ENCODE assay signal across 9 cellular contexts in genomic region chr5:176538505-176538806, GRCh38. TPM values are rescaled to one million over a fixed set of nuclear protein-coding genes. Genes with fewer than 3 reads are reported as not detected.
A peak's percentile ranks its signal among the peaks of the same experiment; 100 is the strongest.
DNase-seq lines count a peak whose midpoint lies in the region; ATAC-seq and TF ChIP-seq lines count a peak whose summit lies in the region.
"Had no signal": no experiment of that assay in that cellular context is flagged by ENCODE, and none has a peak within 500 bp of the region (broad histone marks: within the 10 kb centered on the region; RNA-seq: fewer than 3 reads in every experiment).

No MANE protein-coding gene starts in this region.

- no peaks in the 10 kb centered on the region for H3K36me3 ChIP-seq in right atrium auricular region
- no peaks in the 10 kb centered on the region for H3K36me3 ChIP-seq in mesendoderm (ENCODE audit: control insufficient read depth, insufficient read depth, low read length)
- H3K36me3 ChIP-seq in vagina = no peaks in the 10 kb centered on the region

- no CpG with 5 or more reads among the region's 6 CpGs for WGBS in mesendoderm (ENCODE audit: extremely low coverage, insufficient coverage, low lambda C conversion rate)

- H2BK15ac ChIP-seq in mesendoderm (replicated peaks; ENCODE audit: low read depth) = no peak overlapping the region

- intact Hi-C loops in Right ventricle myocardium inferior (cut with DNase I) (no loop called here), vagina (cut with DNase I) (no loop called here)

- no peak overlapping the region for H4K5ac ChIP-seq in mesendoderm (ENCODE audit: low read length)

- no peak overlapping the region for H2AK5ac ChIP-seq in mesendoderm (ENCODE audit: low read length)

- peak overlapping the region; percentile 62 for H3K9ac ChIP-seq in mesendoderm (ENCODE audit: low read length)

- no peak overlapping the region for H4K8ac ChIP-seq in mesendoderm (ENCODE audit: low read depth, low read length)

- H3K27me3 ChIP-seq in right atrium auricular region (no peaks in the 10 kb centered on the region), mesendoderm (ENCODE audit: insufficient read depth, low read length, poor library complexity) (no peaks in the 10 kb centered on the region), vagina (no peaks in the 10 kb centered on the region)

- peaks cover 30% of the 10 kb centered on the region for H3K79me2 ChIP-seq in mesendoderm (ENCODE audit: control insufficient read depth, insufficient read depth, low read length)

- H3K27ac ChIP-seq in right atrium auricular region (peak overlapping the region; percentile 98 to 99), angular gyrus (ENCODE audit: low read depth, low read length) (peak overlapping the region; percentile 78), mesendoderm (ENCODE audit: low read depth, low read length) (no peak overlapping the region), vagina (peak overlapping the region; percentile 98)

- H3K56ac ChIP-seq in mesendoderm (ENCODE audit: low read length) = peak overlapping the region; percentile 35

- TF ChIP-seq CTCF in right atrium auricular region (IDR thresholded peaks at IDR 0.05) (no peak), vagina (IDR thresholded peaks at IDR 0.05) (no peak)

- peak overlapping the region; percentile 71 for H3K4me2 ChIP-seq in mesendoderm (ENCODE audit: low read length)

- H2BK5ac ChIP-seq in mesendoderm (ENCODE audit: low read length) = no peak overlapping the region

- no peak for TF ChIP-seq POLR2A in vagina (IDR thresholded peaks at IDR 0.05)

- no peak overlapping the region for H3K18ac ChIP-seq in mesendoderm (ENCODE audit: low read length)

- H3K4me3 ChIP-seq in right atrium auricular region = peak overlapping the region in 1 of 2 donors; percentile 79
- H3K4me3 ChIP-seq in mesendoderm (ENCODE audit: low read length) = no peak overlapping the region
- H3K4me3 ChIP-seq in vagina = peak overlapping the region; percentile 62 to 90

- H2BK120ac ChIP-seq in mesendoderm (ENCODE audit: low read depth, low read length) = no peak overlapping the region

- H3K4ac ChIP-seq in mesendoderm (ENCODE audit: low read depth, low read length) = no peak overlapping the region

- no peak for ATAC-seq in Right ventricle myocardium inferior

- H3K23ac ChIP-seq in mesendoderm (ENCODE audit: low read length) = no peak overlapping the region

- H3K79me1 ChIP-seq in mesendoderm (ENCODE audit: low read length) = no peaks in the 10 kb centered on the region

- H3K9me3 ChIP-seq in right atrium auricular region (no peaks in the 10 kb centered on the region), vagina (no peaks in the 10 kb centered on the region)

- H3K4me1 ChIP-seq in right atrium auricular region (peaks cover 0 to 61% of the 10 kb centered on the region in 2 donors), mesendoderm (ENCODE audit: control insufficient read depth, low read depth, low read length) (peaks cover 16% of the 10 kb centered on the region), vagina (peaks cover 62% of the 10 kb centered on the region)

- DNase-seq in right atrium auricular region (ENCODE audit: low spot score) (no peak), Right ventricle myocardium inferior (ENCODE audit: missing footprints) (no peak), mesendoderm (peak; percentile 45), vagina (ENCODE audit: extremely low spot score in 2 of 2) (no peak), NCI-H2227 (lab: John Stamatoyannopoulos, UW; ENCODE audit: unreplicated experiment) (no peak), Kasumi-1 (lab: John Stamatoyannopoulos, UW) (no peak)
- DNase-seq in stimulated activated CD4-positive, alpha-beta T cell treated with anti-CD3 and anti-CD28 coated beads, Interleukin-4, amount 100 ng/mL, for 24 hours = no peak

RNA-seq across cellular contexts. Expression of gene RNF44, which starts 1.3 kb away (rescaled TPM):
- total RNA-seq in right atrium auricular region (10 to 100 TPM; 10.7 to 12.4 TPM), Right ventricle myocardium inferior (25.5 TPM), vagina (24.6 TPM)
- 122 TPM for polyA plus RNA-seq in mesendoderm (2013, experiment 1 of 2)
- polyA plus RNA-seq in mesendoderm (2013, experiment 2 of 2) = 123 TPM

RNA-seq across cellular contexts. Expression of gene CDHR2, which starts 10.7 kb away (rescaled TPM):
- total RNA-seq in right atrium auricular region = under 1 TPM in 1 of 2 donors, not detected in 1; 0.12 TPM
- 0.19 TPM for total RNA-seq in Right ventricle myocardium inferior
- polyA plus RNA-seq in mesendoderm (2013, experiment 1 of 2) = 0.07 TPM
- polyA plus RNA-seq in mesendoderm (2013, experiment 2 of 2) = not detected
- total RNA-seq in vagina = not detected
- total RNA-seq: myocyte had no signal
